ENCODE assay signal across 8 cellular contexts in genomic region chr15:92917606-92918407, GRCh38. TPM values are rescaled to one million over a fixed set of nuclear protein-coding genes. Genes with fewer than 3 reads are reported as not detected.
DNase-seq lines count a peak whose midpoint lies in the region; ATAC-seq and TF ChIP-seq lines count a peak whose summit lies in the region.

No MANE protein-coding gene starts in this region.

- H3K27me3 ChIP-seq in SK-N-SH (ENCODE audit: insufficient read depth) (no peaks in the 10 kb centered on the region), suprapubic skin (no peaks in the 10 kb centered on the region)

- DNase-seq in AG20443 (ENCODE audit: low spot score) = peak; percentile 82
- peak; percentile 79 for DNase-seq in NCI-H1092 (lab: John Stamatoyannopoulos, UW)
- peak; percentile 76 for DNase-seq in SK-N-SH
- peak; percentile 85 to 93 for DNase-seq in activated naive CD4-positive, alpha-beta T cell treated with anti-CD3 and anti-CD28 coated beads, Interleukin-2, amount 50 U/mL, for 72 hours (ENCODE audit: low spot score in 2 of 2)
- peak; percentile 94 for DNase-seq in glomerular endothelial cell (ENCODE audit: extremely low read depth, low read depth, low spot score)
- peak; percentile 98 for DNase-seq in omental fat pad (ENCODE audit: low spot score)
- DNase-seq in suprapubic skin (ENCODE audit: low spot score in 2 of 2) = peak; percentile 97 to 98

- no peak for TF ChIP-seq POLR2A in suprapubic skin (IDR thresholded peaks at IDR 0.05)

- no peak overlapping the region; a peak in 1 of 4 replicates for H3K4me3 ChIP-seq in SK-N-SH (ENCODE audit: low read depth in 2 of 2, low read length in 1 of 2)
- H3K4me3 ChIP-seq in suprapubic skin = peak overlapping the region; percentile 7

- 25% methylated on average over 11 of the region's 11 CpGs for WGBS in SK-N-SH (ENCODE audit: low lambda C conversion rate)
- WGBS in suprapubic skin = 14% methylated on average over 11 of the region's 11 CpGs

- peaks cover 38% of the 10 kb centered on the region for H3F3A ChIP-seq in SK-N-SH (replicated peaks; ENCODE audit: insufficient read depth)

- H3K9me2 ChIP-seq in SK-N-SH = no peaks in the 10 kb centered on the region

- H3K36me3 Mint-ChIP-seq in activated naive CD4-positive, alpha-beta T cell treated with anti-CD3 and anti-CD28 coated beads, Interleukin-2, amount 50 U/mL, for 72 hours = peaks cover 5 to 53% of the 10 kb centered on the region in 2 donors

- peak overlapping the region; percentile 55 for H3K4me2 ChIP-seq in SK-N-SH

- H3K9ac ChIP-seq in SK-N-SH = peak overlapping the region; percentile 37; the same call in 1 of the 2 replicates

- H3K27ac Mint-ChIP-seq in activated naive CD4-positive, alpha-beta T cell treated with anti-CD3 and anti-CD28 coated beads, Interleukin-2, amount 50 U/mL, for 72 hours = peak overlapping the region; percentile 90 to 95

- TF ChIP-seq CTCF in SK-N-SH (IDR thresholded peaks at IDR 0.05) (peak; percentile 94), omental fat pad (IDR thresholded peaks at IDR 0.05) (peak in 2 of 3 donors; percentile 82 to 98), suprapubic skin (IDR thresholded peaks at IDR 0.05) (peak; percentile 75 to 99)

- peaks cover 12 to 19% of the 10 kb centered on the region in 2 experiments for H3K36me3 ChIP-seq in SK-N-SH (replicated peaks in 1 of 2; ENCODE audit: control insufficient read depth in 1 of 2, insufficient read depth in 2 of 2, low read length in 1 of 2)
- no peaks in the 10 kb centered on the region for H3K36me3 ChIP-seq in suprapubic skin

- peaks cover 11% of the 10 kb centered on the region; the same call in 1 of the 2 replicates for H4K20me1 ChIP-seq in SK-N-SH (ENCODE audit: insufficient read depth)

- POLR2A ChIA-PET in SK-N-SH (lab: Yijun Ruan, JAX) = interaction anchor here (0.6 to 1.7 kb wide), 2 partner anchors 109 to 183 kb away, joined by 3 to 10 read pairs; no protein-coding TSS in a partner anchor

- CTCF ChIA-PET in SK-N-SH (lab: Yijun Ruan, JAX) = interaction anchor here (0.6 to 9.3 kb wide), 31 partner anchors 9 to 183 kb away, joined by 3 to 78 read pairs (median 4); no protein-coding TSS in a partner anchor

- peak overlapping the region; percentile 75; the same call in 1 of the 2 replicates for H2AFZ ChIP-seq in SK-N-SH (ENCODE audit: low read depth)

- peak; percentile 84 for TF ChIP-seq RAD21 in SK-N-SH (IDR thresholded peaks at IDR 0.05; ENCODE audit: low read length)

- H3K4me1 ChIP-seq in SK-N-SH (ENCODE audit: control insufficient read depth in 1 of 2, insufficient read depth in 2 of 2, low read depth in 1 of 2, low read length in 1 of 2) = peaks cover 9 to 41% of the 10 kb centered on the region in 2 experiments
- peaks cover 97% of the 10 kb centered on the region for H3K4me1 ChIP-seq in suprapubic skin

- peaks cover 100% of the 10 kb centered on the region for H3K79me2 ChIP-seq in SK-N-SH (ENCODE audit: insufficient read depth)

- TF ChIP-seq EP300 in SK-N-SH (IDR thresholded peaks at IDR 0.05; ENCODE audit: borderline replicate concordance in 1 of 2, low read depth in 1 of 2, low read length in 1 of 2) (0 out of 4 replicates have a peak, but pooled peaks of 1 of the 2 experiments have one; percentile 1), suprapubic skin (IDR thresholded peaks at IDR 0.05) (no peak)

- H3K9me3 Mint-ChIP-seq in activated naive CD4-positive, alpha-beta T cell treated with anti-CD3 and anti-CD28 coated beads, Interleukin-2, amount 50 U/mL, for 72 hours = no peaks in the 10 kb centered on the region

- peak overlapping the region; percentile 88 to 90 for H3K27ac ChIP-seq in SK-N-SH (ENCODE audit: low read depth in 2 of 2, low read length in 1 of 2)
- peak overlapping the region; percentile 88 for H3K27ac ChIP-seq in suprapubic skin

- H3K9me3 ChIP-seq in SK-N-SH (no peaks in the 10 kb centered on the region), suprapubic skin (no peaks in the 10 kb centered on the region)

- ATAC-seq in GM21529 (IDR thresholded peaks at IDR 0.05; ENCODE audit: unreplicated experiment) = peak; percentile 41
- peak; percentile 17 to 40 for ATAC-seq in activated naive CD4-positive, alpha-beta T cell treated with anti-CD3 and anti-CD28 coated beads, Interleukin-2, amount 50 U/mL, for 72 hours
- ATAC-seq in omental fat pad (ENCODE audit: low FRiP score) = peak; percentile 38

TF ChIP-seq in SK-N-SH, 30 proteins besides CTCF, POLR2A, EP300 and RAD21 (continues in another document):
- TF ChIP-seq IRF3 (IDR thresholded peaks at IDR 0.05; ENCODE audit: low read depth, low read length) = no peak
- TF ChIP-seq RFX5 (IDR thresholded peaks at IDR 0.05; ENCODE audit: low read length) = no peak
- TF ChIP-seq POLR2AphosphoS5 (IDR thresholded peaks at IDR 0.05; ENCODE audit: low read depth, low read length) = peak; percentile 67; the same call in 1 of the 2 replicates
- no peak for TF ChIP-seq USF2 (IDR thresholded peaks at IDR 0.05; ENCODE audit: borderline replicate concordance, low read depth, low read length)
- TF ChIP-seq TEAD4 (IDR thresholded peaks at IDR 0.05; ENCODE audit: borderline replicate concordance, insufficient read depth) = peak; percentile 100
- no peak for TF ChIP-seq GABPA (IDR thresholded peaks at IDR 0.05; ENCODE audit: low read depth)
- peak; percentile 38; the same call in 1 of the 2 replicates for TF ChIP-seq PBX3 (IDR thresholded peaks at IDR 0.05)
- no peak for TF ChIP-seq SIN3A (IDR thresholded peaks at IDR 0.05; ENCODE audit: borderline replicate concordance, low read depth, low read length)
- no peak for TF ChIP-seq ZBTB33 (IDR thresholded peaks at IDR 0.05; ENCODE audit: borderline replicate concordance, low read depth)
- peak; percentile 19; the same call in 1 of the 2 replicates for TF ChIP-seq FOSL2 (IDR thresholded peaks at IDR 0.05; ENCODE audit: borderline replicate concordance, low read depth)
- peak; percentile 39 for TF ChIP-seq CHD2 (IDR thresholded peaks at IDR 0.05; ENCODE audit: low read length, partially characterized antibody)
- peak; percentile 32; the same call in 1 of the 2 replicates for TF ChIP-seq TAF1 (IDR thresholded peaks at IDR 0.05; ENCODE audit: borderline replicate concordance, low read depth, low read length)
- TF ChIP-seq RCOR1 (IDR thresholded peaks at IDR 0.05; ENCODE audit: low read length) = peak; percentile 60; the same call in 1 of the 2 replicates
- TF ChIP-seq YY1 (IDR thresholded peaks at IDR 0.05; ENCODE audit: low read depth) = peak; percentile 100
- peak; percentile 71; the same call in 1 of the 2 replicates for TF ChIP-seq NFIC (IDR thresholded peaks at IDR 0.05; ENCODE audit: borderline replicate concordance)
- TF ChIP-seq TCF12 (IDR thresholded peaks at IDR 0.05) = 0 out of 2 replicates have a peak, but pooled peaks have one; percentile 24
- TF ChIP-seq GATA2 (CRISPR knock-in tag; IDR thresholded peaks at IDR 0.05) = no peak
- 0 out of 2 replicates have a peak, but pooled peaks have one; percentile 33 for TF ChIP-seq JUND (IDR thresholded peaks at IDR 0.05)

RNA-seq across cellular contexts. Expression of gene CHD2, which starts 17.7 kb away (rescaled TPM):
- 25.3 and 28.6 TPM in 2 replicates for polyA plus RNA-seq in SK-N-SH (2012; rRNA removed)
- polyA plus RNA-seq in SK-N-SH (2012; cell fraction: cytosol; rRNA removed) = 21.5 and 21.8 TPM in 2 replicates
- 73.6 and 98.5 TPM in 2 replicates for polyA plus RNA-seq in SK-N-SH (2012; cell fraction: nucleus; rRNA removed)
- 100 to 1,000 TPM; 187 to 214 TPM for total RNA-seq in activated naive CD4-positive, alpha-beta T cell treated with anti-CD3 and anti-CD28 coated beads, Interleukin-2, amount 50 U/mL, for 72 hours
- total RNA-seq in glomerular endothelial cell = 47.1 and 63.4 TPM in 2 replicates
- 100 to 1,000 TPM in 3 of 4 donors, 10 to 100 TPM in 1; 77.7 to 140 (median 134) TPM for total RNA-seq in omental fat pad
- 100 to 1,000 TPM in 3 of 4 donors, 10 to 100 TPM in 1; 93.3 to 319 (median 127) TPM for total RNA-seq in suprapubic skin
